Comparison of ENCODE assay signal across 10 cellular contexts in genomic region chr17:7354262-7354781, GRCh38. TPM values are rescaled to one million over a fixed set of nuclear protein-coding genes. Genes with fewer than 3 reads are reported as not detected.
DNase-seq lines count a peak whose midpoint lies in the region; ATAC-seq, FAIRE-seq and TF ChIP-seq lines count a peak whose summit lies in the region.
"Had no signal": no experiment of that assay in that cellular context is flagged by ENCODE, and none has a peak within 500 bp of the region (broad histone marks: within the 10 kb centered on the region; RNA-seq: fewer than 3 reads in every experiment).

No MANE protein-coding gene starts in this region.

- H3K9ac ChIP-seq in BLaER1 (0 out of 2 replicates have a peak overlapping the region, but pooled peaks have one; percentile 24), GM12878 (ENCODE audit: control insufficient read depth, insufficient read depth, low read length) (0 out of 2 replicates have a peak overlapping the region, but pooled peaks have one; percentile 14)

- TF ChIP-seq CTCF in GM12878 (IDR thresholded peaks at IDR 0.05 in 2 of 3, conservative IDR thresholded peaks at IDR 0.05 in 1 of 3; ENCODE audit: control insufficient read depth in 2 of 3, extremely low read depth in 1 of 3, insufficient read depth in 1 of 3, low read depth in 3 of 3, low read length in 3 of 3): no peak
- no peak for TF ChIP-seq CTCF in mesothelial cell of epicardium (IDR thresholded peaks at IDR 0.05; ENCODE audit: unreplicated experiment)
- TF ChIP-seq CTCF in uterus (IDR thresholded peaks at IDR 0.05): no peak
- TF ChIP-seq CTCF in lower lobe of right lung (IDR thresholded peaks at IDR 0.05): no peak

- H3K27ac Mint-ChIP-seq in mesothelial cell of epicardium: peak overlapping the region; percentile 93

- TF ChIP-seq POLR2A in GM12878 (IDR thresholded peaks at IDR 0.05; ENCODE audit: low read depth, low read length) (no peak), uterus (IDR thresholded peaks at IDR 0.05) (no peak)

- H3K4me2 ChIP-seq in BLaER1 (peak overlapping the region; percentile 99; the same call in 1 of the 2 replicates), GM12878 (ENCODE audit: control insufficient read depth, insufficient read depth) (peak overlapping the region; percentile 30; the same call in 1 of the 2 replicates)

- peak; percentile 46 for DNase-seq in H7
- no peak for DNase-seq in GM12878 (ENCODE audit: low read depth, low spot score)
- no peak for DNase-seq in mesothelial cell of epicardium (ENCODE audit: low spot score in 2 of 2, unreplicated experiment in 2 of 2)
- DNase-seq in NCI-H2029 treated with DMSO at 0.1 percent for 48 hours (lab: John Stamatoyannopoulos, UW): no peak
- DNase-seq in NCI-H526 treated with DMSO at 0.1 percent for 48 hours (lab: John Stamatoyannopoulos, UW): no peak
- no peak for DNase-seq in uterus
- DNase-seq in lower lobe of right lung: no peak
- DNase-seq: NCI-H2171 had no signal

- FAIRE-seq in GM12878 (lab: Jason Lieb, UNC): no peak

- H2AFZ ChIP-seq in GM12878 (ENCODE audit: control insufficient read depth, low read depth, low read length): no peak overlapping the region

- H3K4me3 Mint-ChIP-seq in mesothelial cell of epicardium: peak overlapping the region; percentile 30

- H3K27me3 ChIP-seq in BLaER1 (no peaks in the 10 kb centered on the region), H7 (ENCODE audit: control insufficient read depth, insufficient read depth, low read length) (peaks cover 5% of the 10 kb centered on the region; the same call in 1 of the 2 replicates), GM12878 (replicated peaks in 1 of 2; ENCODE audit: control insufficient read depth in 2 of 2, insufficient read depth in 2 of 2, low read length in 1 of 2) (no peaks in the 10 kb centered on the region), uterus (no peaks in the 10 kb centered on the region), lower lobe of right lung (ENCODE audit: low read depth) (no peaks in the 10 kb centered on the region)
- H3K27me3 ChIP-seq: adrenal gland had no signal

- no peak for ATAC-seq in GM12878
- ATAC-seq in lower lobe of right lung: no peak

- RAD21 ChIA-PET in GM12878 (lab: Charles Lee; ENCODE audit: unreplicated experiment): interaction anchor here (0.5 to 3.6 kb wide), 9 partner anchors 8 to 333 kb away, joined by 3 to 31 read pairs (median 3); partner anchors contain the start of genes ACAP1, NEURL4, TMEM102 and TMEM256

- peaks cover 6% of the 10 kb centered on the region; the same call in 1 of the 2 replicates for H4K20me1 ChIP-seq in BLaER1
- H4K20me1 ChIP-seq in GM12878 (ENCODE audit: control insufficient read depth, insufficient read depth): no peaks in the 10 kb centered on the region

- intact Hi-C loops in GM12878 (cut with micrococcal nuclease; ENCODE audit: unreplicated experiment): loop anchor here (5.0 kb wide), 1 partner anchor 83 kb away; the partner anchor contains the start of genes FGF11 and TMEM102
- intact Hi-C loops in uterus (cut with DNase I; ENCODE audit: low total_unique reads): loop anchor here (10.0 kb wide), 1 partner anchor 230 kb away; the partner anchor contains the start of gene MPDU1
- intact Hi-C loops in lower lobe of right lung (cut with DNase I): no loop called here

- H3K4me1 Mint-ChIP-seq in mesothelial cell of epicardium: peaks cover 44% of the 10 kb centered on the region

- H3K9me3 ChIP-seq in BLaER1 (no peaks in the 10 kb centered on the region), GM12878 (replicated peaks; ENCODE audit: control insufficient read depth, insufficient read depth, low read length) (no peaks in the 10 kb centered on the region), uterus (no peaks in the 10 kb centered on the region), lower lobe of right lung (no peaks in the 10 kb centered on the region)
- H3K9me3 ChIP-seq: adrenal gland had no signal

- WGBS in GM12878 (ENCODE audit: insufficient coverage, insufficient replicate concordance, low lambda C conversion rate, missing lambda C conversion rate): 30% methylated on average over 8 of the region's 8 CpGs

- TF ChIP-seq EP300 in GM12878 (IDR thresholded peaks at IDR 0.05; ENCODE audit: borderline replicate concordance in 1 of 2, control insufficient read depth in 1 of 2, low read depth in 2 of 2, low read length in 2 of 2): no peak

- H3K4me1 ChIP-seq in BLaER1 (peaks cover 52% of the 10 kb centered on the region), GM12878 (ENCODE audit: control insufficient read depth, insufficient read depth, low read length) (peaks cover 23% of the 10 kb centered on the region), uterus (peaks cover 0 to 8% of the 10 kb centered on the region in 2 donors), lower lobe of right lung (peaks cover 50% of the 10 kb centered on the region)

- no TSS peak for BruUV-seq in GM12878 (replicated peaks; lab: Mats Ljungman, UMichigan)

- no peaks in the 10 kb centered on the region for H3K36me3 ChIP-seq in BLaER1
- no peaks in the 10 kb centered on the region for H3K36me3 ChIP-seq in H7 (replicated peaks; ENCODE audit: control insufficient read depth, insufficient read depth, low read length)
- H3K36me3 ChIP-seq in GM12878 (ENCODE audit: control insufficient read depth in 2 of 2, insufficient read depth in 2 of 2, low read length in 1 of 2): no peaks in the 10 kb centered on the region
- no peaks in the 10 kb centered on the region for H3K36me3 ChIP-seq in uterus
- no peaks in the 10 kb centered on the region for H3K36me3 ChIP-seq in lower lobe of right lung
- H3K36me3 ChIP-seq: adrenal gland had no signal

- no peak for TF ChIP-seq RAD21 in GM12878 (IDR thresholded peaks at IDR 0.05; ENCODE audit: insufficient read depth, low read depth, low read length)

- H3K4me3 ChIP-seq in BLaER1: no peak overlapping the region
- no peak overlapping the region for H3K4me3 ChIP-seq in H7 (ENCODE audit: insufficient read depth, low read depth, low read length)
- no peak overlapping the region for H3K4me3 ChIP-seq in GM12878
- no peak overlapping the region for H3K4me3 ChIP-seq in uterus
- no peak overlapping the region for H3K4me3 ChIP-seq in lower lobe of right lung
- H3K4me3 ChIP-seq: adrenal gland had no signal

- SMC1A ChIA-PET in GM12878 (lab: Charles Lee; ENCODE audit: uncharacterized antibody, unreplicated experiment): interaction anchor here (0.6 to 2.4 kb wide), 5 partner anchors 18 to 333 kb away, joined by 3 to 9 read pairs (median 4); partner anchors contain the start of genes ACAP1 and TP53

- H3K27me3 Mint-ChIP-seq in mesothelial cell of epicardium (ENCODE audit: low read depth): no peaks in the 10 kb centered on the region

- H3K27ac ChIP-seq in BLaER1 (no peak overlapping the region), GM12878 (ENCODE audit: control insufficient read depth, insufficient read depth) (no peak overlapping the region), uterus (peak overlapping the region in 1 of 2 donors; percentile 34), lower lobe of right lung (no peak overlapping the region)
- H3K27ac ChIP-seq: adrenal gland had no signal

- POLR2A ChIA-PET in GM12878 (lab: Charles Lee): interaction anchor here (0.6 to 1.3 kb wide), 7 partner anchors 18 to 319 kb away, joined by 3 to 6 read pairs (median 3); partner anchors contain the start of genes ACAP1, GPS2, NEURL4 and SLC2A4

- in situ Hi-C loops in GM12878 (cut with MboI): no loop called here

- H3K36me3 Mint-ChIP-seq in mesothelial cell of epicardium: no peaks in the 10 kb centered on the region

- H3K9me3 Mint-ChIP-seq in mesothelial cell of epicardium: no peaks in the 10 kb centered on the region

- H3K79me2 ChIP-seq in GM12878 (ENCODE audit: control insufficient read depth, insufficient read depth, low read length): peaks cover 7% of the 10 kb centered on the region

- CTCF ChIA-PET in GM12878 (lab: Yijun Ruan, JAX): interaction anchor here (0.6 to 4.0 kb wide), 13 partner anchors 9 to 334 kb away, joined by 3 to 58 read pairs (median 9); partner anchors contain the start of genes SENP3, SOX15, TMEM102 and TNFSF13

RNA-seq across cellular contexts. Expression of gene TMEM95, which starts 0.6 kb away (rescaled TPM):
- total RNA-seq in H7 (2014; rRNA removed; shearing (Covaris generic)): not detected in 2 replicates
- not detected in 2 replicates for total RNA-seq in GM12878 (2013; cell fraction: nucleolus; rRNA removed)
- 0.28 TPM in 1 of 2 replicates, not detected in the other for total RNA-seq in GM12878 (2014; rRNA removed)
- not detected in 2 replicates for total RNA-seq in GM12878 (2014; rRNA removed; fragmentation: Illumina TruSeq; extraction: Trizol)
- not detected in 2 replicates for total RNA-seq in GM12878 (2021)
- polyA plus RNA-seq in GM12878 (2011; ENCODE audit: low read depth): not detected
- 0.05 TPM in 1 of 2 replicates, not detected in the other for polyA plus RNA-seq in GM12878 (2011; rRNA removed)
- not detected in 2 replicates for polyA plus RNA-seq in GM12878 (2011; cell fraction: cytosol; rRNA removed)
- polyA plus RNA-seq in GM12878 (2011; cell fraction: nucleus; rRNA removed): not detected in 2 replicates
- not detected in 2 replicates for polyA plus RNA-seq in GM12878 (2012)
- polyA plus RNA-seq in GM12878 (2014; fragmentation: Illumina TruSeq; extraction: Trizol): not detected in 2 replicates
- polyA plus RNA-seq in GM12878 (2014; fragmentation: Nextera tagmentation; extraction: Ambion mirVana): not detected
- polyA plus RNA-seq in GM12878 (2014; rRNA removed): not detected in 2 replicates
- not detected for polyA plus RNA-seq in GM12878 (2016; fragmentation: Nextera tagmentation; extraction: Ambion mirVana)
- 0.15 TPM in 1 of 2 replicates, not detected in the other for polyA minus RNA-seq in GM12878 (2011; rRNA and poly(A)+ RNA removed)
- not detected in 2 replicates for polyA minus RNA-seq in GM12878 (2011; cell fraction: cytosol; rRNA and poly(A)+ RNA removed)
- polyA minus RNA-seq in GM12878 (2011; cell fraction: nucleus; rRNA and poly(A)+ RNA removed): not detected in 2 replicates
- 0.18 to 0.42 TPM in 2 of 3 replicates, not detected in the other for total RNA-seq in mesothelial cell of epicardium
- total RNA-seq in uterus: not detected
- not detected for total RNA-seq in lower lobe of right lung
- total RNA-seq: adrenal gland had no signal
- polyA plus RNA-seq: adrenal gland had no signal

RNA-seq across cellular contexts. Expression of gene KCTD11, which starts 2.4 kb away (rescaled TPM):
- 1.1 and 2.2 TPM in 2 replicates for total RNA-seq in H7 (2014; rRNA removed; shearing (Covaris generic))
- 3.4 and 4.1 TPM in 2 replicates for total RNA-seq in GM12878 (2013; cell fraction: nucleolus; rRNA removed)
- 3.8 and 4.5 TPM in 2 replicates for total RNA-seq in GM12878 (2014; rRNA removed)
- 1.8 and 1.9 TPM in 2 replicates for total RNA-seq in GM12878 (2014; rRNA removed; fragmentation: Illumina TruSeq; extraction: Trizol)
- total RNA-seq in GM12878 (2021): 4.7 and 5.0 TPM in 2 replicates
- polyA plus RNA-seq in GM12878 (2011; ENCODE audit: low read depth): 2.2 TPM
- 4.4 and 7.3 TPM in 2 replicates for polyA plus RNA-seq in GM12878 (2011; rRNA removed)
- 7.7 and 8.6 TPM in 2 replicates for polyA plus RNA-seq in GM12878 (2011; cell fraction: cytosol; rRNA removed)
- polyA plus RNA-seq in GM12878 (2011; cell fraction: nucleus; rRNA removed): 12.8 and 14.0 TPM in 2 replicates
- 3.7 and 6.1 TPM in 2 replicates for polyA plus RNA-seq in GM12878 (2012)
- 2.8 and 3.0 TPM in 2 replicates for polyA plus RNA-seq in GM12878 (2014; fragmentation: Illumina TruSeq; extraction: Trizol)
- polyA plus RNA-seq in GM12878 (2014; fragmentation: Nextera tagmentation; extraction: Ambion mirVana): under 1 TPM; 0.05 to 0.09 TPM
- 4.7 and 5.1 TPM in 2 replicates for polyA plus RNA-seq in GM12878 (2014; rRNA removed)
- 1 to 10 TPM; 1.9 to 2.7 TPM for polyA plus RNA-seq in GM12878 (2016; fragmentation: Nextera tagmentation; extraction: Ambion mirVana)
- 5.3 and 9.8 TPM in 2 replicates for polyA minus RNA-seq in GM12878 (2011; rRNA and poly(A)+ RNA removed)
- polyA minus RNA-seq in GM12878 (2011; cell fraction: cytosol; rRNA and poly(A)+ RNA removed): 2.7 and 2.8 TPM in 2 replicates
- 7.3 and 9.4 TPM in 2 replicates for polyA minus RNA-seq in GM12878 (2011; cell fraction: nucleus; rRNA and poly(A)+ RNA removed)
- 17.3 to 18.8 TPM (median 17.7 TPM) in 3 replicates for total RNA-seq in mesothelial cell of epicardium
- 10 to 100 TPM in 1 of 4 donors, 1 to 10 TPM in 3; 2.6 to 14.7 (median 7.2) TPM for total RNA-seq in uterus
- total RNA-seq in lower lobe of right lung: 11.0 TPM

RNA-seq across cellular contexts. Expression of gene ACAP1, which starts 18.0 kb away (rescaled TPM):
- 17.8 and 34.5 TPM in 2 replicates for total RNA-seq in H7 (2014; rRNA removed; shearing (Covaris generic))
- total RNA-seq in GM12878 (2013; cell fraction: nucleolus; rRNA removed): 152 and 161 TPM in 2 replicates
- total RNA-seq in GM12878 (2014; rRNA removed): 120 and 140 TPM in 2 replicates
- total RNA-seq in GM12878 (2014; rRNA removed; fragmentation: Illumina TruSeq; extraction: Trizol): 65.4 and 66.6 TPM in 2 replicates
- total RNA-seq in GM12878 (2021): 245 and 257 TPM in 2 replicates
- 123 TPM for polyA plus RNA-seq in GM12878 (2011; ENCODE audit: low read depth)
- 64.6 and 95.4 TPM in 2 replicates for polyA plus RNA-seq in GM12878 (2011; rRNA removed)
- 94.0 and 108 TPM in 2 replicates for polyA plus RNA-seq in GM12878 (2011; cell fraction: cytosol; rRNA removed)
- polyA plus RNA-seq in GM12878 (2011; cell fraction: nucleus; rRNA removed): 250 and 276 TPM in 2 replicates
- polyA plus RNA-seq in GM12878 (2012): 149 and 170 TPM in 2 replicates
- polyA plus RNA-seq in GM12878 (2014; fragmentation: Illumina TruSeq; extraction: Trizol): 32.7 and 72.6 TPM in 2 replicates
- polyA plus RNA-seq in GM12878 (2014; fragmentation: Nextera tagmentation; extraction: Ambion mirVana): 10 to 100 TPM in 1 of 2 experiments, 1 to 10 TPM in 1; 5.7 to 25.2 TPM
- polyA plus RNA-seq in GM12878 (2014; rRNA removed): 143 and 159 TPM in 2 replicates
- 100 to 1,000 TPM; 148 TPM for polyA plus RNA-seq in GM12878 (2016; fragmentation: Nextera tagmentation; extraction: Ambion mirVana)
- 48.6 and 107 TPM in 2 replicates for polyA minus RNA-seq in GM12878 (2011; rRNA and poly(A)+ RNA removed)
- polyA minus RNA-seq in GM12878 (2011; cell fraction: cytosol; rRNA and poly(A)+ RNA removed): 46.0 and 53.7 TPM in 2 replicates
- polyA minus RNA-seq in GM12878 (2011; cell fraction: nucleus; rRNA and poly(A)+ RNA removed): 50.3 and 70.3 TPM in 2 replicates
- 8.9 to 10.9 TPM (median 9.1 TPM) in 3 replicates for total RNA-seq in mesothelial cell of epicardium
- 10 to 100 TPM in 1 of 4 donors, 1 to 10 TPM in 2, under 1 TPM in 1; 0.29 to 11.2 (median 1.7) TPM for total RNA-seq in uterus
- total RNA-seq in lower lobe of right lung: 26.5 TPM

RNA-seq across cellular contexts. Expression of gene NEURL4, which starts 25.2 kb away (rescaled TPM):
- 33.5 and 34.1 TPM in 2 replicates for total RNA-seq in H7 (2014; rRNA removed; shearing (Covaris generic))
- total RNA-seq in GM12878 (2013; cell fraction: nucleolus; rRNA removed): 37.7 and 42.5 TPM in 2 replicates
- 12.5 and 16.0 TPM in 2 replicates for total RNA-seq in GM12878 (2014; rRNA removed)
- 8.2 and 8.7 TPM in 2 replicates for total RNA-seq in GM12878 (2014; rRNA removed; fragmentation: Illumina TruSeq; extraction: Trizol)
- total RNA-seq in GM12878 (2021): 32.7 and 41.9 TPM in 2 replicates
- polyA plus RNA-seq in GM12878 (2011; ENCODE audit: low read depth): 8.0 TPM
- 6.1 and 11.3 TPM in 2 replicates for polyA plus RNA-seq in GM12878 (2011; rRNA removed)
- 13.5 and 14.1 TPM in 2 replicates for polyA plus RNA-seq in GM12878 (2011; cell fraction: cytosol; rRNA removed)
- 156 and 203 TPM in 2 replicates for polyA plus RNA-seq in GM12878 (2011; cell fraction: nucleus; rRNA removed)
- 18.3 and 19.2 TPM in 2 replicates for polyA plus RNA-seq in GM12878 (2012)
- 9.1 and 14.2 TPM in 2 replicates for polyA plus RNA-seq in GM12878 (2014; fragmentation: Illumina TruSeq; extraction: Trizol)
- under 1 TPM; 0.03 to 0.26 TPM for polyA plus RNA-seq in GM12878 (2014; fragmentation: Nextera tagmentation; extraction: Ambion mirVana)
- polyA plus RNA-seq in GM12878 (2014; rRNA removed): 25.2 and 33.0 TPM in 2 replicates
- polyA plus RNA-seq in GM12878 (2016; fragmentation: Nextera tagmentation; extraction: Ambion mirVana): 1 to 10 TPM; 2.9 to 3.6 TPM
- polyA minus RNA-seq in GM12878 (2011; rRNA and poly(A)+ RNA removed): 14.3 and 14.5 TPM in 2 replicates
- polyA minus RNA-seq in GM12878 (2011; cell fraction: cytosol; rRNA and poly(A)+ RNA removed): 5.2 and 10.1 TPM in 2 replicates
- polyA minus RNA-seq in GM12878 (2011; cell fraction: nucleus; rRNA and poly(A)+ RNA removed): 39.9 and 57.1 TPM in 2 replicates
- total RNA-seq in mesothelial cell of epicardium: 52.8 to 56.7 TPM (median 55.1 TPM) in 3 replicates
- 10 to 100 TPM; 12.4 to 64.7 (median 34.1) TPM for total RNA-seq in uterus
- 35.2 TPM for total RNA-seq in lower lobe of right lung

RNA-seq across cellular contexts. Expression of gene TNK1, which starts 26.6 kb away (rescaled TPM):
- 7.0 and 8.9 TPM in 2 replicates for total RNA-seq in H7 (2014; rRNA removed; shearing (Covaris generic))
- 2.7 and 3.9 TPM in 2 replicates for total RNA-seq in GM12878 (2013; cell fraction: nucleolus; rRNA removed)
- total RNA-seq in GM12878 (2014; rRNA removed): 0.54 and 1.1 TPM in 2 replicates
- total RNA-seq in GM12878 (2014; rRNA removed; fragmentation: Illumina TruSeq; extraction: Trizol): 0.18 and 0.94 TPM in 2 replicates
- 0.77 and 2.0 TPM in 2 replicates for total RNA-seq in GM12878 (2021)
- 1.2 TPM for polyA plus RNA-seq in GM12878 (2011; ENCODE audit: low read depth)
- polyA plus RNA-seq in GM12878 (2011; rRNA removed): 0.19 and 0.22 TPM in 2 replicates
- polyA plus RNA-seq in GM12878 (2011; cell fraction: cytosol; rRNA removed): 0.28 and 0.60 TPM in 2 replicates
- 0.95 and 1.1 TPM in 2 replicates for polyA plus RNA-seq in GM12878 (2011; cell fraction: nucleus; rRNA removed)
- polyA plus RNA-seq in GM12878 (2012): 1.2 and 1.6 TPM in 2 replicates
- polyA plus RNA-seq in GM12878 (2014; fragmentation: Illumina TruSeq; extraction: Trizol): 0.21 and 0.60 TPM in 2 replicates
- under 1 TPM; 0.06 to 0.11 TPM for polyA plus RNA-seq in GM12878 (2014; fragmentation: Nextera tagmentation; extraction: Ambion mirVana)
- polyA plus RNA-seq in GM12878 (2014; rRNA removed): 1.0 and 2.5 TPM in 2 replicates
- 1 to 10 TPM in 1 of 2 experiments, under 1 TPM in 1; 0.63 to 1.2 TPM for polyA plus RNA-seq in GM12878 (2016; fragmentation: Nextera tagmentation; extraction: Ambion mirVana)
- 0.29 and 0.41 TPM in 2 replicates for polyA minus RNA-seq in GM12878 (2011; rRNA and poly(A)+ RNA removed)
- 0.94 TPM in 1 of 2 replicates, not detected in the other for polyA minus RNA-seq in GM12878 (2011; cell fraction: cytosol; rRNA and poly(A)+ RNA removed)
- polyA minus RNA-seq in GM12878 (2011; cell fraction: nucleus; rRNA and poly(A)+ RNA removed): 0.10 and 0.36 TPM in 2 replicates
- 8.2 to 9.9 TPM (median 9.0 TPM) in 3 replicates for total RNA-seq in mesothelial cell of epicardium
- 1 to 10 TPM in 3 of 4 donors, under 1 TPM in 1; 0.26 to 9.2 (median 1.8) TPM for total RNA-seq in uterus
- 4.1 TPM for total RNA-seq in lower lobe of right lung
